8 cellular contexts compared by ENCODE assay signal in the genomic region with DNA sequence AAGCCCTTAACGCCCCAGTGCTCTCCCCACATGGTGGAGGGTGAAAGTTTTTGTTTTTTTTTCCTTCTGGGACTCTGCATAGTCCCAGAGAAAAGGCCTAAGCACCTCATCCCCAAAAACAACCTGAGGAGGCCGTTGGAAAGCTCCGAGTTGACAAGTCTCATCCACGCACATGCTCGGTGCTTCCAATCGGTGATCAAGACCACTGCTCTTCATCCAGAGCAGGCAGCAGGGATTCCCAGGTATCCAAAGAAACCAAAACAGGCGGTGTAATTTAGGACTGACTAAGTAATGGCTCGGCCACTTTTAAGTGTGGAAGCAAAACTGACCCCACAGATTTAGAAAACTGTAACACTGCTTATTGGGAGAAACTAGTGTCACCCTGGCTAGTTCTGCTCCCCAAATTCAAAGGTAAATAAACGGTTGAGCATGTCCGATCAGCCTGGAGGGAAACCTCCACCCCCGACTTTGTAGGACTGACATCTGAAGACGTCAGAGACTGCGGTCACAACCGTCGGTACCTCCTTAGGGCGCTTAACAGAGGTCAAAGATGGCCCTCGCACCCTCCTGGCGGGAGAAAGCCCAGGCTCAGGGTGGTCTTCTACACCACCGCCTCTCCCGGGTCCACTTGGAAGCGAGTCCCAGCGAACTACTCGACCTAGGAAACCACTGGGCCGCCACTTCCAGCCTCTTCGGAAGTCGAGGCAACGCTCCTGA. TPM values are rescaled to one million over a fixed set of nuclear protein-coding genes. Genes with fewer than 3 reads are reported as not detected.
DNase-seq lines count a peak whose midpoint lies in the region; ATAC-seq and TF ChIP-seq lines count a peak whose summit lies in the region.

No MANE protein-coding gene starts in this region.

- ATAC-seq in Panc1 (peak; percentile 35), GM19328 (IDR thresholded peaks at IDR 0.05; ENCODE audit: unreplicated experiment) (no peak), sciatic nerve (no peak)

- no peaks in the 10 kb centered on the region for H3K27me3 ChIP-seq in left ventricle myocardium inferior (ENCODE audit: low read depth)
- no peaks in the 10 kb centered on the region for H3K27me3 ChIP-seq in Panc1 (ENCODE audit: control insufficient read depth, insufficient read depth, low read length)
- no peaks in the 10 kb centered on the region for H3K27me3 ChIP-seq in fibroblast of lung (ENCODE audit: control insufficient read depth, insufficient read depth, low read length)

- H3K27ac ChIP-seq in left ventricle myocardium inferior (replicated peaks) = peak overlapping the region; percentile 96
- H3K27ac ChIP-seq in Panc1 (ENCODE audit: low read length) = peak overlapping the region; percentile 92
- peak overlapping the region; percentile 98 for H3K27ac ChIP-seq in fibroblast of lung (ENCODE audit: insufficient read depth, low read length)

- no peaks in the 10 kb centered on the region for H3K9me3 ChIP-seq in left ventricle myocardium inferior (replicated peaks)
- no peaks in the 10 kb centered on the region for H3K9me3 ChIP-seq in Panc1 (ENCODE audit: control insufficient read depth, insufficient read depth, low read depth, low read length)
- H3K9me3 ChIP-seq in fibroblast of lung (ENCODE audit: control insufficient read depth, insufficient read depth, low read depth, low read length) = no peaks in the 10 kb centered on the region

- peaks cover 25% of the 10 kb centered on the region for H3K4me1 ChIP-seq in left ventricle myocardium inferior
- peaks cover 14% of the 10 kb centered on the region for H3K4me1 ChIP-seq in Panc1 (ENCODE audit: control insufficient read depth, insufficient read depth, low read length)
- peaks cover 18% of the 10 kb centered on the region for H3K4me1 ChIP-seq in fibroblast of lung (ENCODE audit: control insufficient read depth, extremely low read depth, insufficient read depth, low read length)

- H3K9ac ChIP-seq in fibroblast of lung (ENCODE audit: insufficient read depth, low read length) = peak overlapping the region; percentile 88

- H3K4me3 ChIP-seq in left ventricle myocardium inferior (peak overlapping the region; percentile 77), Panc1 (ENCODE audit: low read depth in 2 of 2, low read length in 2 of 2) (peak overlapping the region; percentile 76 to 78), fibroblast of lung (replicated peaks in 1 of 4; ENCODE audit: control extremely low read depth in 1 of 4, insufficient read depth in 1 of 4, low read depth in 3 of 4, low read length in 4 of 4) (peak overlapping the region; percentile 59 to 75 (median 68))

- H4K20me1 ChIP-seq in fibroblast of lung (ENCODE audit: control insufficient read depth, extremely low read depth, insufficient read depth, low read length) = no peaks in the 10 kb centered on the region

- H2AFZ ChIP-seq in fibroblast of lung (ENCODE audit: low read length) = peak overlapping the region; percentile 58

- POLR2A ChIA-PET in Panc1 (lab: Charles Lee) = interaction anchor here (0.6 to 1.2 kb wide), 4 partner anchors 13 to 111 kb away, joined by 3 to 16 read pairs (median 6); a partner anchor contains a TSS

- CTCF ChIA-PET in Panc1 (lab: Charles Lee) = interaction anchor here (0.6 kb wide), 1 partner anchor 811 kb away, joined by 4 read pairs; no protein-coding TSS in a partner anchor

- no peak for TF ChIP-seq CTCF in left ventricle myocardium inferior (IDR thresholded peaks at IDR 0.05; ENCODE audit: borderline replicate concordance)
- TF ChIP-seq CTCF in Panc1 (IDR thresholded peaks at IDR 0.05) = no peak
- TF ChIP-seq CTCF in fibroblast of lung (conservative IDR thresholded peaks at IDR 0.05 in 1 of 2, IDR thresholded peaks at IDR 0.05 in 1 of 2; ENCODE audit: low read depth in 1 of 2, low read length in 2 of 2) = no peak

- peaks cover 42% of the 10 kb centered on the region for H3K36me3 ChIP-seq in left ventricle myocardium inferior
- no peaks in the 10 kb centered on the region for H3K36me3 ChIP-seq in Panc1 (ENCODE audit: control insufficient read depth, insufficient read depth, low read length)
- peaks cover 12% of the 10 kb centered on the region for H3K36me3 ChIP-seq in fibroblast of lung (ENCODE audit: control insufficient read depth, insufficient read depth, low read length)

- BruUV-seq in Panc1 (replicated peaks; lab: Mats Ljungman, UMichigan) = TSS peak; percentile 86

- intact Hi-C loops in left ventricle myocardium inferior (cut with micrococcal nuclease) = no loop called here
- intact Hi-C loops in cardiac septum (cut with DNase I) = no loop called here
- intact Hi-C loops in Panc1 (cut with micrococcal nuclease; ENCODE audit: unreplicated experiment) = no loop called here
- intact Hi-C loops in sciatic nerve (cut with DNase I) = no loop called here

- H3K4me2 ChIP-seq in fibroblast of lung (ENCODE audit: extremely low read depth, insufficient read depth, low read length) = peak overlapping the region; percentile 61

- H3K79me2 ChIP-seq in fibroblast of lung (ENCODE audit: control insufficient read depth, insufficient read depth, low read length) = no peaks in the 10 kb centered on the region

- DNase-seq in left ventricle myocardium inferior (no peak), cardiac septum (ENCODE audit: low spot score) (no peak), Panc1 (ENCODE audit: low read depth, low spot score) (no peak), fibroblast of lung (ENCODE audit: low read depth in 2 of 2) (no peak), retina (peak; percentile 17), sciatic nerve (ENCODE audit: low spot score) (no peak)
- no peak for DNase-seq in effector CD4-positive, alpha-beta T cell

- in situ Hi-C loops in Panc1 (cut with HindIII; ENCODE audit: low pct_unique_long_range_greater_than_20kb, low sequenced_read_pairs) = no loop called here

RNA-seq across cellular contexts. Expression of a gene that starts 1.0 kb away (rescaled TPM):
- total RNA-seq in left ventricle myocardium inferior = 4.9 TPM
- 5.8 TPM for total RNA-seq in cardiac septum
- 20.7 TPM for total RNA-seq in Panc1 (2021; ENCODE audit: unreplicated experiment)
- 24.4 TPM for polyA plus RNA-seq in Panc1 (2012; ENCODE audit: insufficient read length)
- total RNA-seq in fibroblast of lung = 8.2 and 9.4 TPM in 2 replicates
- 2.4 and 2.5 TPM in 2 replicates for polyA plus RNA-seq in fibroblast of lung
- polyA plus RNA-seq in fibroblast of lung (2012) = 5.4 TPM in 2 replicates
- polyA minus RNA-seq in fibroblast of lung (ENCODE audit: low replicate concordance) = 3.7 and 12.7 TPM in 2 replicates
- 10.3 TPM for total RNA-seq in sciatic nerve

RNA-seq across cellular contexts. Expression of a gene that starts 8.3 kb away (rescaled TPM):
- total RNA-seq in left ventricle myocardium inferior (5.3 TPM), cardiac septum (5.1 TPM), Panc1 (2021; ENCODE audit: unreplicated experiment) (12.8 TPM), fibroblast of lung (11.8 and 14.2 TPM in 2 replicates), sciatic nerve (15.2 TPM)
- 9.0 TPM for polyA plus RNA-seq in Panc1 (2012; ENCODE audit: insufficient read length)
- polyA plus RNA-seq in fibroblast of lung = 3.9 and 4.1 TPM in 2 replicates
- polyA plus RNA-seq in fibroblast of lung (2012) = 4.8 and 5.1 TPM in 2 replicates
- 4.6 and 10.2 TPM in 2 replicates for polyA minus RNA-seq in fibroblast of lung (ENCODE audit: low replicate concordance)

RNA-seq across cellular contexts. Expression of a gene that starts 23.7 kb away (rescaled TPM):
- total RNA-seq in left ventricle myocardium inferior = 3.1 TPM
- 3.7 TPM for total RNA-seq in cardiac septum
- total RNA-seq in Panc1 (2021; ENCODE audit: unreplicated experiment) = 7.8 TPM
- 4.6 TPM for polyA plus RNA-seq in Panc1 (2012; ENCODE audit: insufficient read length)
- 8.9 and 9.0 TPM in 2 replicates for total RNA-seq in fibroblast of lung
- 2.1 and 2.5 TPM in 2 replicates for polyA plus RNA-seq in fibroblast of lung
- polyA plus RNA-seq in fibroblast of lung (2012) = 3.1 and 3.2 TPM in 2 replicates
- polyA minus RNA-seq in fibroblast of lung (ENCODE audit: low replicate concordance) = 5.4 and 20.2 TPM in 2 replicates
- total RNA-seq in sciatic nerve = 7.5 TPM

RNA-seq across cellular contexts. Expression of a gene that starts 35.2 kb away (rescaled TPM):
- total RNA-seq in left ventricle myocardium inferior (5.7 TPM), cardiac septum (5.4 TPM), Panc1 (2021; ENCODE audit: unreplicated experiment) (not detected), fibroblast of lung (9.5 and 14.5 TPM in 2 replicates), sciatic nerve (6.1 TPM)
- polyA plus RNA-seq in Panc1 (2012; ENCODE audit: insufficient read length) = 0.35 TPM
- 2.2 and 4.1 TPM in 2 replicates for polyA plus RNA-seq in fibroblast of lung
- 3.4 and 3.9 TPM in 2 replicates for polyA plus RNA-seq in fibroblast of lung (2012)
- 3.1 and 7.0 TPM in 2 replicates for polyA minus RNA-seq in fibroblast of lung (ENCODE audit: low replicate concordance)

RNA-seq across cellular contexts. Expression of a gene that starts 36.6 kb away (rescaled TPM):
- total RNA-seq in left ventricle myocardium inferior (4.1 TPM), cardiac septum (2.0 TPM), Panc1 (2021; ENCODE audit: unreplicated experiment) (10.7 TPM), fibroblast of lung (6.7 and 10.1 TPM in 2 replicates), sciatic nerve (10.1 TPM)
- 34.8 TPM for polyA plus RNA-seq in Panc1 (2012; ENCODE audit: insufficient read length)
- polyA plus RNA-seq in fibroblast of lung = 5.2 and 7.3 TPM in 2 replicates
- polyA plus RNA-seq in fibroblast of lung (2012) = 10.4 and 11.2 TPM in 2 replicates
- 13.3 and 28.9 TPM in 2 replicates for polyA minus RNA-seq in fibroblast of lung (ENCODE audit: low replicate concordance)
